2 cellular contexts compared by ENCODE assay signal in genomic region chr6:35490821-35491557, GRCh38.
TF ChIP-seq lines count a peak whose summit lies in the region.

No MANE protein-coding gene starts in this region.

TF ChIP-seq in IMR-90, 13 proteins besides CTCF, POLR2A, EP300 and RAD21:
- TF ChIP-seq MXI1 (IDR thresholded peaks at IDR 0.05; ENCODE audit: borderline replicate concordance, low read depth, low read length) (peak; percentile 0; the same call in 1 of the 2 replicates), SMC3 (IDR thresholded peaks at IDR 0.05; ENCODE audit: low read depth, low read length) (no peak)

TF ChIP-seq in H1, 55 proteins besides CTCF, POLR2A, EP300 and RAD21:
- TF ChIP-seq NANOG (IDR thresholded peaks at IDR 0.05; ENCODE audit: insufficient read depth, low read depth, low read length, poor library complexity, severe bottlenecking): no peak
- no peak for TF ChIP-seq SIRT6 (IDR thresholded peaks at IDR 0.05; ENCODE audit: low read length)
- no peak for TF ChIP-seq RBBP5 (IDR thresholded peaks at IDR 0.05; ENCODE audit: borderline replicate concordance, low read depth, low read length)
- TF ChIP-seq ASH2L (IDR thresholded peaks at IDR 0.05; ENCODE audit: low read length): no peak
- TF ChIP-seq TAF7 (optimal IDR thresholded peaks at IDR 0.05; ENCODE audit: borderline replicate concordance, low read depth, low read length): peak; percentile 17
- TF ChIP-seq CHD2 (IDR thresholded peaks at IDR 0.05; ENCODE audit: low read length): no peak
- no peak for TF ChIP-seq CTBP2 (IDR thresholded peaks at IDR 0.05; ENCODE audit: borderline replicate concordance, insufficient read depth, insufficient read length, low read length)
- no peak for TF ChIP-seq JUN (IDR thresholded peaks at IDR 0.05; ENCODE audit: low read depth, low read length)
- TF ChIP-seq KDM4A (IDR thresholded peaks at IDR 0.05; ENCODE audit: low read depth, low read length, severe bottlenecking): no peak
